ENCODE assay signal across 19 cellular contexts in the genomic region with DNA sequence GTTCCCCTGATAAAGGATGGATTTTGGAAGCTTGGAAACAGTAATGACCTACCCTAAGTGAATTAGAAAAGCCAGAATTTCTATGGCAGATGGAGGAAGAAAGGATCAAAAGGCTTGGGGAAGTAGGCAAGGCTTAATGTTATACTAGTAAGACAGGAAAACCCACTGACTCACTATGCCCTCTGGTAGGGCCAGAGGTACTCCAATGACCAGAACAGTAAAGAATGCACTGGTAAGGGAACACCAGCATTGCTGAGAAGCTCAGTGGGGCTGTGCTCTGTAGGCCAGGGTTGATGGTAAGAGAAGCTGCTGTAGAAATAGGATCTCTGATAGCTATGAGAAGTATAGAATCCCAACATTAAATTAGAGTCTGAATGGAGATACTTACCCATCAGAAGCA.
"Had no signal": no experiment of that assay in that cellular context is flagged by ENCODE, and none has a peak within 500 bp of the region (broad histone marks: within the 10 kb centered on the region; RNA-seq: fewer than 3 reads in every experiment).

No MANE protein-coding gene starts in this region.

- H3K27ac ChIP-seq: esophagus muscularis mucosa, heart left ventricle, lower lobe of right lung, testis, vagina had no signal

- H3K4me1 ChIP-seq: esophagus muscularis mucosa, lower lobe of right lung, testis, vagina had no signal

- H3K27me3 ChIP-seq: esophagus muscularis mucosa, heart left ventricle, testis, vagina had no signal

- ATAC-seq: activated T-cell treated with anti-CD3 and anti-CD28 coated beads, Interleukin-2, amount 50 U/mL, for 72 hours; heart left ventricle; left lobe of liver; lower lobe of right lung; naive thymus-derived CD4-positive, alpha-beta T cell; sciatic nerve; T-helper 17 cell had no signal

- H3K4me2 ChIP-seq: smooth muscle cell had no signal

- H3K9me3 ChIP-seq: testis, vagina had no signal

- H3K36me3 ChIP-seq: esophagus muscularis mucosa, heart left ventricle, lower lobe of right lung, vagina had no signal

- DNase-seq: activated CD4-positive, alpha-beta T cell treated with anti-CD3 and anti-CD28 coated beads for 4 hours; activated CD4-positive, alpha-beta T cell treated with anti-CD3 and anti-CD28 coated beads, Interleukin-2, amount 50 U/mL, for 48 hours; activated CD4-positive, CD25-positive, alpha-beta regulatory T cell; activated effector memory CD4-positive, alpha-beta T cell treated with Interleukin-2 at 50 U/mL for 16 hours; activated naive CD4-positive, alpha-beta T cell treated with anti-CD3 and anti-CD28 coated beads, Interleukin-2, amount 10 ng/mL, durations not matched to agents 7 days and 5 days; activated T-cell treated with anti-CD3 and anti-CD28 coated beads, Interleukin-2, amount 50 U/mL, for 72 hours; amygdala; heart left ventricle; lower lobe of right lung; naive thymus-derived CD4-positive, alpha-beta T cell; stimulated activated CD4-positive, alpha-beta T cell treated with anti-CD3 and anti-CD28 coated beads, Interleukin-4, amount 100 ng/mL, for 1 hour; stimulated activated naive CD4-positive, alpha-beta T cell; T-helper 17 cell; testis had no signal

- H3K4me3 ChIP-seq: esophagus muscularis mucosa, heart left ventricle, lower lobe of right lung, smooth muscle cell, testis, vagina had no signal
